In the genomic region with DNA sequence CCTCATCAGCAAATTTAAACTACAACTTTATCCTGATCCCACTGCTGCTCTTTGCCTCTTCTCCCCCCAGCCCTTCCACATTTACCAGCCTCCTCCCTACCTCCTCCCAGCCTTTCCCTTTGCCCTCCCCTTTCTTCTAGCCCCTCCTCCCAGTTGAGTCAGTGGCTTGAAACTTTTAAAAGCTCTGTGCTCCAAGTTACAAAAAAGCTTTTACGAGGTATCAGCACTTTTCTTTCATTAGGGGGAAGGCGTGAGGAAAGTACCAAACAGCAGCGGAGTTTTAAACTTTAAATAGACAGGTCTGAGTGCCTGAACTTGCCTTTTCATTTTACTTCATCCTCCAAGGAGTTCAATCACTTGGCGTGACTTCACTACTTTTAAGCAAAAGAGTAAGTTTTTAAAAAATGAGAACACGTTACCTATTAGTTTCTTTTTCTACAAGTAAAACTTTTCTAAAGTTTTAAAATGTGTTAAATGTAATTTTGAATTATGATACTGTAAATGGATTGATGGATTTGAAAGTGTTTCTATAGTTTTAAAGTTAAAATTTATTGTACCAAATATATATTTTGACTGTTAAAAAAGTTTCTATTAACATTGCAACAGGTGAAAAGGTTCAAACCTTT, we compare ENCODE assay signal across 8 cellular contexts. TPM values are rescaled to one million over a fixed set of nuclear protein-coding genes. Genes with fewer than 3 reads are reported as not detected.
DNase-seq lines count a peak whose midpoint lies in the region; ATAC-seq, FAIRE-seq and TF ChIP-seq lines count a peak whose summit lies in the region.

A gene (plus strand): TSS at position 203 of the 626 bp plus-strand sequence. CDS start 11,202 bp downstream, outside the sequence.

- H3K4me1 ChIP-seq in Loucy (ENCODE audit: insufficient read depth, low read length, poor library complexity, severe bottlenecking), result no peaks in the 10 kb centered on the region
- no peaks in the 10 kb centered on the region for H3K4me1 ChIP-seq in kidney (ENCODE audit: control insufficient read depth in 1 of 2, insufficient read depth in 1 of 2, low read depth in 1 of 2, low read length in 2 of 2)
- H3K4me1 ChIP-seq in smooth muscle cell (ENCODE audit: low read depth), result peaks cover 63% of the 10 kb centered on the region

- H2AFZ ChIP-seq in Loucy (ENCODE audit: low read length) (peak within 1 kb of the TSS; percentile 43; the same call in 1 of the 2 replicates), smooth muscle cell (ENCODE audit: low read depth) (peak within 1 kb of the TSS; percentile 76)

- H3K9me2 ChIP-seq in Loucy (replicated peaks; ENCODE audit: low read depth, low read length), result no peaks in the 10 kb centered on the region

- H3K36me3 ChIP-seq in Loucy (ENCODE audit: insufficient read depth, low read length), result no peaks in the 10 kb centered on the region
- H3K36me3 ChIP-seq in kidney (ENCODE audit: control insufficient read depth in 1 of 2, insufficient read depth in 2 of 2, low read length in 2 of 2), result no peaks in the 10 kb centered on the region
- no peaks in the 10 kb centered on the region for H3K36me3 ChIP-seq in smooth muscle cell (ENCODE audit: low read depth)

- H3K79me2 ChIP-seq in Loucy (ENCODE audit: insufficient read depth, low read length) (no peaks in the 10 kb centered on the region), smooth muscle cell (ENCODE audit: low read depth) (peaks cover 78% of the 10 kb centered on the region)

- peak; percentile 84 for FAIRE-seq in kidney (lab: Jason Lieb, UNC)

- ATAC-seq in HG03108 (IDR thresholded peaks at IDR 0.05; ENCODE audit: unreplicated experiment), result no peak

- WGBS in smooth muscle cell (ENCODE audit: low lambda C conversion rate), result under 1% methylated on average over 5 of the region's 5 CpGs

- TF ChIP-seq CTCF in AG09319 (IDR thresholded peaks at IDR 0.05; ENCODE audit: low read depth, low read length) (no peak; the same call in 1 of the 2 replicates), Loucy (conservative IDR thresholded peaks at IDR 0.05; ENCODE audit: low read length) (no peak), kidney (IDR thresholded peaks at IDR 0.05; ENCODE audit: borderline replicate concordance, extremely low read depth, insufficient read depth) (no peak), smooth muscle cell (IDR thresholded peaks at IDR 0.05; ENCODE audit: borderline replicate concordance, insufficient read depth, poor library complexity, severe bottlenecking) (no peak)

- no peak within 1 kb of the TSS for H3K4me3 ChIP-seq in Loucy (ENCODE audit: low read length, poor library complexity, severe bottlenecking)
- peak within 1 kb of the TSS; percentile 56 to 69 for H3K4me3 ChIP-seq in kidney (ENCODE audit: low read length in 2 of 2)
- peak within 1 kb of the TSS; percentile 96 for H3K4me3 ChIP-seq in smooth muscle cell

- no peaks in the 10 kb centered on the region for H3K27me3 ChIP-seq in Loucy (ENCODE audit: insufficient read depth, low read length, poor library complexity, severe bottlenecking)
- no peaks in the 10 kb centered on the region for H3K27me3 ChIP-seq in smooth muscle cell (ENCODE audit: low read depth)

- H4K20me1 ChIP-seq in Loucy (ENCODE audit: insufficient read depth, low read length, poor library complexity, severe bottlenecking) (no peaks in the 10 kb centered on the region), smooth muscle cell (ENCODE audit: low read depth) (peaks cover 48% of the 10 kb centered on the region)

- H3F3A ChIP-seq in Loucy (ENCODE audit: low read depth) (no peaks in the 10 kb centered on the region), smooth muscle cell (ENCODE audit: low read depth) (peaks cover 25% of the 10 kb centered on the region)

- no peaks in the 10 kb centered on the region for H3K9me3 ChIP-seq in Loucy (ENCODE audit: insufficient read depth, low read depth, low read length)
- no peaks in the 10 kb centered on the region for H3K9me3 ChIP-seq in kidney (ENCODE audit: control insufficient read depth in 1 of 2, low read length in 2 of 2)
- H3K9me3 ChIP-seq in smooth muscle cell (replicated peaks; ENCODE audit: low read depth), result no peaks in the 10 kb centered on the region

- peak; percentile 56 for DNase-seq in AG09319 (ENCODE audit: extremely low read depth, low read depth)
- no peak for DNase-seq in kidney
- DNase-seq in smooth muscle cell (lab: John Stamatoyannopoulos, UW; ENCODE audit: unreplicated experiment), result no peak
- DNase-seq in NCI-H1436 (lab: John Stamatoyannopoulos, UW), result no peak
- no peak for DNase-seq in NCI-H2171 (lab: John Stamatoyannopoulos, UW)

- H3K27ac ChIP-seq in cingulate gyrus (ENCODE audit: low read depth, low read length) (peak within 1 kb of the TSS; percentile 85), kidney (ENCODE audit: low read depth in 2 of 2, low read length in 2 of 2) (peak within 1 kb of the TSS; percentile 73 to 74), smooth muscle cell (ENCODE audit: low read depth) (peak within 1 kb of the TSS; percentile 91)

- intact Hi-C loops in kidney (cut with DNase I), result no loop called here

- H3K9ac ChIP-seq in Loucy (ENCODE audit: low read depth, low read length, poor library complexity, severe bottlenecking), result no peak within 1 kb of the TSS
- H3K9ac ChIP-seq in kidney (ENCODE audit: low read length in 2 of 2), result peak within 1 kb of the TSS; percentile 71 to 73
- H3K9ac ChIP-seq in smooth muscle cell (ENCODE audit: low read depth), result peak within 1 kb of the TSS; percentile 91

- H3K4me2 ChIP-seq in Loucy (ENCODE audit: low read depth, low read length, poor library complexity, severe bottlenecking), result no peak within 1 kb of the TSS
- H3K4me2 ChIP-seq in smooth muscle cell, result peak within 1 kb of the TSS; percentile 96

RNA-seq across cellular contexts. Expression of the gene that starts here (rescaled TPM):
- total RNA-seq in kidney (47.8 TPM), smooth muscle cell (834 and 905 TPM in 2 replicates)
- polyA plus RNA-seq in kidney (ENCODE audit: insufficient read depth, low read depth, low replicate concordance) (14.2 TPM), smooth muscle cell (184 and 204 TPM in 2 replicates)

Comparison
In these comparisons a context has a peak if more than half of its experiments do, and no peak if none do; other contexts are left out.
1. RNA of the gene that starts here (total RNA-seq): 834 to 905 TPM in smooth muscle cell; 47.8 TPM in kidney (single experiment); every median in the first group is over 10 times any median in the second.
2. RNA of the gene that starts here (polyA plus RNA-seq): 184 to 204 TPM in smooth muscle cell; 14.2 TPM in kidney (single experiment); every median in the first group is over 10 times any median in the second.
3. Peak in every context shown above with its lines, with median percentiles within 50 percentile points of each other: H3K27ac ChIP-seq.